10 cellular contexts compared by ENCODE assay signal in the genomic region with DNA sequence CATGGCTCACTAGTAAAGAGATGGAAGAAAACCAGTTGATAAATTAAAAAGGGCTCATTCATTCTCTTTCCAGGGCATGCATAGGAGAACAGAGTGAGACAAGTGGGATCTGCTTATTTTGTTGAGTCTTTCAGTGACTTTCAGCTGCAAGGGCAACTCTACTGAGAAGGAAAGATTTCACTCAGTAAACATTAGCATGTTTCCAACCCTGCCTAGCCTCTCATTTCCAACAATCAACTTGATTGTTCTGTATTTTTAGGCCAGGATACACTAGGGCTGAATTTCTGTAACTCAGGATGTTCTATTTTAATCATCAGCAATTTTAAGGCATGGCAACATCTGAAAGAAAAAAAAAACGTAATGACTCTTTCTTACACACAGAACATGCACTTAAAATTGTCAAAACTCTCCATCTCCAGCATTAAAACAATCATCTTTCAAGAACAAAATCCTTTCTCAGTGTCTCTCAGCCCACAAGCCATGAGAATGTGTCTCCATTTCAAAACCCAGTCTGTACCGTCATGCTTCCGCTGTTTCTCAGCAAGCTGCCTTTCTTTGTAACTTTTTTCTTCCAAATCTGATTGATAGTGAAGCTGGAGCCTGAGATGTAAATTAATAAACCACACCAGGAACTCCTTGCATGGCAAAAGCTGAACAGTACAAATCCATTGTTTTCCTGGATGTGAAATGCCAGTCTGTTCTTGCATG.
A peak's percentile ranks its signal among the peaks of the same experiment; 100 is the strongest.
DNase-seq lines count a peak whose midpoint lies in the region; ATAC-seq, FAIRE-seq and TF ChIP-seq lines count a peak whose summit lies in the region.
"Had no signal": no experiment of that assay in that cellular context is flagged by ENCODE, and none has a peak within 500 bp of the region (broad histone marks: within the 10 kb centered on the region; RNA-seq: fewer than 3 reads in every experiment).

No MANE protein-coding gene starts in this region.

- peaks cover 28 to 48% of the 10 kb centered on the region in 2 donors for H3K4me1 ChIP-seq in kidney (ENCODE audit: control insufficient read depth in 1 of 2, insufficient read depth in 1 of 2, low read depth in 1 of 2, low read length in 2 of 2)
- H3K4me1 ChIP-seq in HAP-1: no peaks in the 10 kb centered on the region; the same call in 1 of the 2 replicates

- peaks cover 53% of the 10 kb centered on the region for H3K4me1 Mint-ChIP-seq in activated naive CD4-positive, alpha-beta T cell treated with anti-CD3 and anti-CD28 coated beads, Interleukin-2, amount 50 U/mL, for 24 hours
- peaks cover 26% of the 10 kb centered on the region for H3K4me1 Mint-ChIP-seq in activated naive CD8-positive, alpha-beta T cell treated with anti-CD3 and anti-CD28 coated beads, Interleukin-2, amount 10 ng/mL, durations not matched to agents 7 days and 5 days

- no peak for FAIRE-seq in kidney (lab: Jason Lieb, UNC)

- H3K4me3 Mint-ChIP-seq in activated naive CD4-positive, alpha-beta T cell treated with anti-CD3 and anti-CD28 coated beads, Interleukin-2, amount 50 U/mL, for 24 hours: no peak overlapping the region
- no peak overlapping the region for H3K4me3 Mint-ChIP-seq in activated naive CD8-positive, alpha-beta T cell treated with anti-CD3 and anti-CD28 coated beads, Interleukin-2, amount 10 ng/mL, durations not matched to agents 7 days and 5 days
- H3K4me3 Mint-ChIP-seq: T-cell had no signal

- no peaks in the 10 kb centered on the region for H3K9me3 Mint-ChIP-seq in activated naive CD4-positive, alpha-beta T cell treated with anti-CD3 and anti-CD28 coated beads, Interleukin-2, amount 50 U/mL, for 24 hours
- no peaks in the 10 kb centered on the region for H3K9me3 Mint-ChIP-seq in activated naive CD8-positive, alpha-beta T cell treated with anti-CD3 and anti-CD28 coated beads, Interleukin-2, amount 10 ng/mL, durations not matched to agents 7 days and 5 days
- H3K9me3 Mint-ChIP-seq: T-cell had no signal

- in situ Hi-C loops in HAP-1 (cut with MboI; ENCODE audit: low sequenced_read_pairs): no loop called here

- intact Hi-C loops in kidney (cut with DNase I): no loop called here

- POLR2A ChIA-PET in activated naive CD8-positive, alpha-beta T cell treated with anti-CD3 and anti-CD28 coated beads, Interleukin-2, amount 10 ng/mL, durations not matched to agents 7 days and 5 days (lab: Charles Lee): interaction anchor here (1.1 kb wide), 1 partner anchor 131 kb away, joined by 9 read pairs; no protein-coding TSS in a partner anchor

- H3K36me3 Mint-ChIP-seq in activated naive CD4-positive, alpha-beta T cell treated with anti-CD3 and anti-CD28 coated beads, Interleukin-2, amount 50 U/mL, for 24 hours: peaks cover 22% of the 10 kb centered on the region
- H3K36me3 Mint-ChIP-seq in activated naive CD8-positive, alpha-beta T cell treated with anti-CD3 and anti-CD28 coated beads, Interleukin-2, amount 10 ng/mL, durations not matched to agents 7 days and 5 days: peaks cover 25% of the 10 kb centered on the region

- peak overlapping the region; percentile 43 to 53 for H3K27ac ChIP-seq in kidney (ENCODE audit: low read depth in 2 of 2, low read length in 2 of 2)
- peak overlapping the region; percentile 71 for H3K27ac ChIP-seq in substantia nigra (ENCODE audit: low read depth, low read length, poor library complexity, severe bottlenecking)

- ATAC-seq in activated naive CD8-positive, alpha-beta T cell treated with anti-CD3 and anti-CD28 coated beads, Interleukin-2, amount 10 ng/mL, durations not matched to agents 7 days and 5 days (ENCODE audit: low read depth): no peak
- no peak for ATAC-seq in HG03139 (IDR thresholded peaks at IDR 0.05; ENCODE audit: unreplicated experiment)
- ATAC-seq: T-cell had no signal

- no peak overlapping the region for H3K4me3 ChIP-seq in kidney (ENCODE audit: low read length in 2 of 2)
- H3K4me3 ChIP-seq in HAP-1: no peak overlapping the region

- no peak for TF ChIP-seq CTCF in kidney (IDR thresholded peaks at IDR 0.05; ENCODE audit: borderline replicate concordance, extremely low read depth, insufficient read depth)

- no peak for DNase-seq in activated naive CD4-positive, alpha-beta T cell treated with anti-CD3 and anti-CD28 coated beads, Interleukin-2, amount 50 U/mL, for 16 hours
- no peak for DNase-seq in activated naive CD8-positive, alpha-beta T cell treated with anti-CD3 and anti-CD28 coated beads, Interleukin-2, amount 10 ng/mL, durations not matched to agents 7 days and 5 days
- DNase-seq in kidney (no peak), substantia nigra (lab: John Stamatoyannopoulos, UW) (peak in 1 of 49 donors; percentile 19), HAP-1 (ENCODE audit: low spot score in 2 of 2) (no peak), HCEC 1CT (no peak)
- DNase-seq: NCI-H774, T-cell had no signal

- peaks cover 28 to 45% of the 10 kb centered on the region in 2 donors for H3K36me3 ChIP-seq in kidney (ENCODE audit: control insufficient read depth in 1 of 2, insufficient read depth in 2 of 2, low read length in 2 of 2)
- H3K36me3 ChIP-seq in HAP-1 (replicated peaks): peaks cover 19% of the 10 kb centered on the region

- no peaks in the 10 kb centered on the region for H3K27me3 Mint-ChIP-seq in activated naive CD4-positive, alpha-beta T cell treated with anti-CD3 and anti-CD28 coated beads, Interleukin-2, amount 50 U/mL, for 24 hours
- H3K27me3 Mint-ChIP-seq in activated naive CD8-positive, alpha-beta T cell treated with anti-CD3 and anti-CD28 coated beads, Interleukin-2, amount 10 ng/mL, durations not matched to agents 7 days and 5 days: no peaks in the 10 kb centered on the region
- H3K27me3 Mint-ChIP-seq: T-cell had no signal

- no peaks in the 10 kb centered on the region for H3K9me3 ChIP-seq in kidney (ENCODE audit: control insufficient read depth in 1 of 2, low read length in 2 of 2)
- no peaks in the 10 kb centered on the region for H3K9me3 ChIP-seq in HAP-1

- peak overlapping the region; percentile 82 for H3K27ac Mint-ChIP-seq in activated naive CD4-positive, alpha-beta T cell treated with anti-CD3 and anti-CD28 coated beads, Interleukin-2, amount 50 U/mL, for 24 hours
- peak overlapping the region; percentile 33 for H3K27ac Mint-ChIP-seq in activated naive CD8-positive, alpha-beta T cell treated with anti-CD3 and anti-CD28 coated beads, Interleukin-2, amount 10 ng/mL, durations not matched to agents 7 days and 5 days

- peak overlapping the region in 1 of 2 donors; percentile 36 for H3K9ac ChIP-seq in kidney (ENCODE audit: low read length in 2 of 2)

- H3K27me3 ChIP-seq in HAP-1 (ENCODE audit: low read depth): no peaks in the 10 kb centered on the region
